In the genomic region with DNA sequence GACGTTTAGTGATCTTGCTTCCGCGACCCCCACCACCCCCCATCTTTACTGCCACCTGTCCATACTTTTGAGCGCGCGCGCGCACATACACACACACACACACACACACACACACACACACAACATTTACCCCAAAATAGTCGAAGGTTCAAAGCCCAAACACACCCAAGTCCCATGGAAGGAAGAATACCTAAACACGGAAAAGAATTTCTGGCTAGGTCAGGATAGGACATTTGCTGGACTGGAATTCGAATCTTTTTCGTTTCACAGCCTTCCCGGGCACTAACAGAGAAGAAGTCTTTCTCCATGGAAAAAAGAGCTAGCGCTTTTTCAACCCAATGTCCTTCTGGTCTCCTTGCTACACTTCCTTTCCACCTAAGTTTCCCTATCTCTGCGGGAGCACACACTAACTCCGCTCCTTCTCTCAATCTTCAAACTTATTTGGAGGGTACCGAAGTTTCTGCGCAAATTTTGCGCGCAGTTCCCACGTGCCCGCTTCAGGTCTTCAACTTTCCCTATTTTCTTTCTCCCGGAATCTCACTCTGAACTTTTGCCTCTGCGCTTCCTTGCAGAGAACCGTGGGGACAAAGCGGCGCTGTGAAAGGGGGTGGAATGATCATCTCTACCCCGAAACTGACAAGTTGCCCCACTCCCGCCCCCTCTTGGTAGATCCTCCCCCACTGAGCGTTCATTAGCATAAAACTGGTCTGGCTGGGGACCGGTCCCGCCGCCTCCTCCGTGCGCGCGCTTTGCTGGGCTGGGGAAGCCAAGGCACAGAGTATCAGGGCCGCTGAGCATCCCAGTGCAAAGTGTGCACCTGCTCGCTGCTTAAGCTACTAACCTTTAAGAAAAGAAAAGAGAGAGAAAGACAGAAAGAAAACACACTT, we compare ENCODE assay signal across 8 cellular contexts. TPM values are rescaled to one million over a fixed set of nuclear protein-coding genes. Genes with fewer than 3 reads are reported as not detected.
DNase-seq lines count a peak whose midpoint lies in the region; ATAC-seq and TF ChIP-seq lines count a peak whose summit lies in the region.

No MANE protein-coding gene starts in this region.

- H3K4me3 ChIP-seq in AG10803 (ENCODE audit: low read length) (peak overlapping the region; percentile 28; the same call in 1 of the 2 replicates), HL-60 (replicated peaks; ENCODE audit: insufficient read depth, low read length) (peak overlapping the region; percentile 87), psoas muscle (peak overlapping the region; percentile 72)

- H3K27me3 Mint-ChIP-seq in activated T-cell treated with anti-CD3 and anti-CD28 coated beads, Interleukin-2, amount 50 U/mL, for 4 hours (ENCODE audit: low read depth), result peaks cover 41% of the 10 kb centered on the region

- TF ChIP-seq CTCF in AG10803 (conservative IDR thresholded peaks at IDR 0.05; ENCODE audit: low read length) (no peak), HL-60 (IDR thresholded peaks at IDR 0.05; ENCODE audit: insufficient read depth, low read length) (no peak), psoas muscle (IDR thresholded peaks at IDR 0.05) (peak; percentile 5)

- no peaks in the 10 kb centered on the region for H3K9me3 ChIP-seq in psoas muscle

- no peaks in the 10 kb centered on the region for H3K36me3 Mint-ChIP-seq in activated T-cell treated with anti-CD3 and anti-CD28 coated beads, Interleukin-2, amount 50 U/mL, for 4 hours (ENCODE audit: insufficient read depth)

- peak overlapping the region; percentile 63 for H3K4me3 Mint-ChIP-seq in activated T-cell treated with anti-CD3 and anti-CD28 coated beads, Interleukin-2, amount 50 U/mL, for 4 hours

- H3K9me3 Mint-ChIP-seq in activated T-cell treated with anti-CD3 and anti-CD28 coated beads, Interleukin-2, amount 50 U/mL, for 4 hours, result peaks cover 3% of the 10 kb centered on the region

- intact Hi-C loops in left cardiac atrium (cut with DNase I), result no loop called here
- intact Hi-C loops in psoas muscle (cut with DNase I), result no loop called here

- peak in 1 of 2 donors; percentile 33 for ATAC-seq in activated T-cell treated with anti-CD3 and anti-CD28 coated beads, Interleukin-2, amount 50 U/mL, for 4 hours
- ATAC-seq in left cardiac atrium (peak; percentile 28 to 68), psoas muscle (peak in 3 of 4 donors; percentile 30 to 67 (median 57)), HG03095 (IDR thresholded peaks at IDR 0.05; ENCODE audit: unreplicated experiment) (no peak)

- H3K27me3 ChIP-seq in HL-60 (ENCODE audit: insufficient read depth, poor library complexity, severe bottlenecking), result no peaks in the 10 kb centered on the region
- peaks cover 0 to 44% (median 8%) of the 10 kb centered on the region in 3 donors for H3K27me3 ChIP-seq in psoas muscle (ENCODE audit: insufficient read depth in 3 of 3, low read length in 2 of 3)

- DNase-seq in AG10803 (ENCODE audit: low read depth) (no peak), HL-60 (ENCODE audit: low read depth in 1 of 2, low spot score in 1 of 2) (peak; percentile 65 to 95), left cardiac atrium (peak; percentile 33), psoas muscle (peak; percentile 22 to 73), NCI-H446 treated with DMSO at 0.1 percent for 48 hours (lab: John Stamatoyannopoulos, UW) (no peak), inferior parietal cortex (ENCODE audit: extremely low spot score) (no peak)
- no peak for DNase-seq in activated T-cell treated with anti-CD3 and anti-CD28 coated beads, Interleukin-2, amount 50 U/mL, for 4 hours

- no peaks in the 10 kb centered on the region for H3K4me1 ChIP-seq in psoas muscle

- peaks cover 19% of the 10 kb centered on the region for H3K4me1 Mint-ChIP-seq in activated T-cell treated with anti-CD3 and anti-CD28 coated beads, Interleukin-2, amount 50 U/mL, for 4 hours (ENCODE audit: low read depth)

- no peaks in the 10 kb centered on the region for H3K36me3 ChIP-seq in psoas muscle (ENCODE audit: insufficient read depth in 1 of 2, low read depth in 1 of 2)

- 7 to 8% (median 8%) methylated on average over 39 of the region's 39 CpGs for WGBS in psoas muscle, 3 donors

- H3K27ac ChIP-seq in HL-60 (replicated peaks), result peak overlapping the region; percentile 96
- H3K27ac ChIP-seq in psoas muscle, result peak overlapping the region; percentile 62

RNA-seq across cellular contexts. Expression of gene DACH1, which starts 2.7 kb away (rescaled TPM):
- under 1 TPM in 2 of 3 donors, not detected in 1; 0.05 to 0.08 TPM for total RNA-seq in activated T-cell treated with anti-CD3 and anti-CD28 coated beads, Interleukin-2, amount 50 U/mL, for 4 hours
- total RNA-seq in left cardiac atrium, result 1 to 10 TPM; 1.7 to 3.1 TPM
- 1 to 10 TPM; 1.1 to 3.6 (median 1.2) TPM for total RNA-seq in psoas muscle
- polyA plus RNA-seq in psoas muscle, result under 1 TPM; 0.51 to 0.67 (median 0.57) TPM

Comparison
In these comparisons a context has a peak if more than half of its experiments do, and no peak if none do; other contexts are left out.
1. DNase-seq: peak in HL-60 (2 of 2), left cardiac atrium (single experiment) and psoas muscle (2 of 2); none in AG10803 (single experiment), activated T-cell treated with anti-CD3 and anti-CD28 coated beads, Interleukin-2, amount 50 U/mL, for 4 hours (single experiment), NCI-H446 treated with DMSO at 0.1 percent for 48 hours (single experiment) and inferior parietal cortex (single experiment).
2. H3K4me3 ChIP-seq: peak in every context shown above with its lines; median percentile 87 in HL-60; 72 in psoas muscle; 28 in AG10803.